In genomic region chr11:587978-588380, GRCh38 we compare ENCODE assay signal across 8 cellular contexts. TPM values are rescaled to one million over a fixed set of nuclear protein-coding genes. Genes with fewer than 3 reads are reported as not detected.
DNase-seq lines count a peak whose midpoint lies in the region; ATAC-seq, FAIRE-seq and TF ChIP-seq lines count a peak whose summit lies in the region.

No MANE protein-coding gene starts in this region.

- peak; percentile 93 for FAIRE-seq in RCC 7860 (lab: Jason Lieb, UNC)

- H3K9me3 ChIP-seq in left lung, result no peaks in the 10 kb centered on the region

- peak; percentile 92 for DNase-seq in RCC 7860 (ENCODE audit: low spot score)
- DNase-seq in activated T-helper 1 cell treated with anti-CD3 and anti-CD28 coated beads, Interleukin-2, amount 50 U/mL, for 16 hours (ENCODE audit: low read depth in 1 of 2, low spot score in 1 of 2), result peak; percentile 25 to 52
- peak in 1 of 2 donors; percentile 80 for DNase-seq in left lung
- DNase-seq in stimulated activated CD8-positive, alpha-beta memory T cell treated with anti-CD3 and anti-CD28 coated beads, Interleukin-7, amount 100 ng/mL, for 4 hours (ENCODE audit: low read depth in 2 of 2), result peak; percentile 52 to 67
- no peak for DNase-seq in cerebellar cortex (ENCODE audit: low spot score)
- no peak for DNase-seq in DMS 273 treated with DMSO at 0.1 percent for 48 hours (lab: John Stamatoyannopoulos, UW)
- no peak for DNase-seq in GM10248 (ENCODE audit: extremely low spot score)

- TF ChIP-seq CTCF in left lung (IDR thresholded peaks at IDR 0.05) (no peak), GM10248 (IDR thresholded peaks at IDR 0.05; ENCODE audit: control extremely low read depth, extremely low read depth, low read depth, missing control alignments) (no peak)

- CTCF ChIA-PET in GM10248 (lab: Yijun Ruan, JAX), result no interaction called here

- ATAC-seq in left lung (peak; percentile 83), GM21723 (IDR thresholded peaks at IDR 0.05; ENCODE audit: unreplicated experiment) (no peak)

- no peak overlapping the region for H3K4me3 ChIP-seq in left lung

- no peaks in the 10 kb centered on the region for H3K27me3 ChIP-seq in left lung

- peak overlapping the region; percentile 11 to 80 for H3K27ac ChIP-seq in left lung

- intact Hi-C loops in left lung (cut with DNase I), result no loop called here

- H3K36me3 ChIP-seq in left lung, result peaks cover under 1 to 95% of the 10 kb centered on the region in 2 donors

- peaks cover 0 to 28% of the 10 kb centered on the region in 2 donors for H3K4me1 ChIP-seq in left lung

- POLR2A ChIA-PET in GM10248 (lab: Yijun Ruan, JAX), result interaction anchor here (0.6 to 0.7 kb wide), 2 partner anchors 9 to 274 kb away, joined by 3 to 5 read pairs; no protein-coding TSS in a partner anchor

RNA-seq across cellular contexts. Expression of gene PHRF1, which starts 11.7 kb away (rescaled TPM):
- total RNA-seq in left lung, result 10 to 100 TPM; 23.9 to 32.7 TPM

RNA-seq across cellular contexts. Expression of gene RASSF7, which starts 27.2 kb away (rescaled TPM):
- 10 to 100 TPM; 42.1 to 57.2 TPM for total RNA-seq in left lung

RNA-seq across cellular contexts. Expression of gene LMNTD2, which starts 27.4 kb away (rescaled TPM):
- 1 to 10 TPM; 4.1 to 4.5 TPM for total RNA-seq in left lung

RNA-seq across cellular contexts. Expression of gene IRF7, which starts 27.8 kb away (rescaled TPM):
- 10 to 100 TPM; 38.8 to 50.4 TPM for total RNA-seq in left lung

RNA-seq across cellular contexts. Expression of gene CDHR5, which starts 36.8 kb away (rescaled TPM):
- total RNA-seq in left lung, result not detected

Comparison
In these comparisons a context has a peak if more than half of its experiments do, and no peak if none do; other contexts are left out.
1. DNase-seq: peak in RCC 7860 (single experiment), activated T-helper 1 cell treated with anti-CD3 and anti-CD28 coated beads, Interleukin-2, amount 50 U/mL, for 16 hours (2 of 2) and stimulated activated CD8-positive, alpha-beta memory T cell treated with anti-CD3 and anti-CD28 coated beads, Interleukin-7, amount 100 ng/mL, for 4 hours (2 of 2); none in cerebellar cortex (single experiment), DMS 273 treated with DMSO at 0.1 percent for 48 hours (single experiment) and GM10248 (single experiment).